Comparison of ENCODE assay signal across 1 cellular context in genomic region chr14:68458840-68459469, GRCh38.
TF ChIP-seq lines count a peak whose summit lies in the region.

No MANE protein-coding gene starts in this region.

TF ChIP-seq in A549, 52 proteins besides CTCF, POLR2A, EP300 and RAD21 (continued from another document):
- TF ChIP-seq, protein P1, sequence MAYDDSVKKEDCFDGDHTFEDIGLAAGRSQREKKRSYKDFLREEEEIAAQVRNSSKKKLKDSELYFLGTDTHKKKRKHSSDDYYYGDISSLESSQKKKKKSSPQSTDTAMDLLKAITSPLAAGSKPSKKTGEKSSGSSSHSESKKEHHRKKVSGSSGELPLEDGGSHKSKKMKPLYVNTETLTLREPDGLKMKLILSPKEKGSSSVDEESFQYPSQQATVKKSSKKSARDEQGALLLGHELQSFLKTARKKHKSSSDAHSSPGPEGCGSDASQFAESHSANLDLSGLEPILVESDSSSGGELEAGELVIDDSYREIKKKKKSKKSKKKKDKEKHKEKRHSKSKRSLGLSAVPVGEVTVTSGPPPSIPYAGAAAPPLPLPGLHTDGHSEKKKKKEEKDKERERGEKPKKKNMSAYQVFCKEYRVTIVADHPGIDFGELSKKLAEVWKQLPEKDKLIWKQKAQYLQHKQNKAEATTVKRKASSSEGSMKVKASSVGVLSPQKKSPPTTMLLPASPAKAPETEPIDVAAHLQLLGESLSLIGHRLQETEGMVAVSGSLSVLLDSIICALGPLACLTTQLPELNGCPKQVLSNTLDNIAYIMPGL (CRISPR knock-in tag; IDR thresholded peaks at IDR 0.05; ENCODE audit: borderline replicate concordance): no peak
- no peak for TF ChIP-seq REST (IDR thresholded peaks at IDR 0.05)
- TF ChIP-seq TP53 (CRISPR knock-in tag; IDR thresholded peaks at IDR 0.05): no peak
- peak; percentile 87 for TF ChIP-seq SMC3 (IDR thresholded peaks at IDR 0.05)
- TF ChIP-seq GATA3 (IDR thresholded peaks at IDR 0.05; ENCODE audit: borderline replicate concordance): peak; percentile 99
- no peak for TF ChIP-seq HOXA7 (CRISPR knock-in tag; IDR thresholded peaks at IDR 0.05)
- TF ChIP-seq RARB (CRISPR knock-in tag; IDR thresholded peaks at IDR 0.05): peak; percentile 87
- TF ChIP-seq, protein P2, sequence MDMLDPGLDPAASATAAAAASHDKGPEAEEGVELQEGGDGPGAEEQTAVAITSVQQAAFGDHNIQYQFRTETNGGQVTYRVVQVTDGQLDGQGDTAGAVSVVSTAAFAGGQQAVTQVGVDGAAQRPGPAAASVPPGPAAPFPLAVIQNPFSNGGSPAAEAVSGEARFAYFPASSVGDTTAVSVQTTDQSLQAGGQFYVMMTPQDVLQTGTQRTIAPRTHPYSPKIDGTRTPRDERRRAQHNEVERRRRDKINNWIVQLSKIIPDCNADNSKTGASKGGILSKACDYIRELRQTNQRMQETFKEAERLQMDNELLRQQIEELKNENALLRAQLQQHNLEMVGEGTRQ (IDR thresholded peaks at IDR 0.05): no peak
- no peak for TF ChIP-seq CBX2 (IDR thresholded peaks at IDR 0.05; ENCODE audit: borderline replicate concordance, low read depth)
- TF ChIP-seq ZSCAN20 (CRISPR knock-in tag; IDR thresholded peaks at IDR 0.05): peak; percentile 87; the same call in 1 of the 2 replicates
- TF ChIP-seq PHF8 (IDR thresholded peaks at IDR 0.05; ENCODE audit: borderline replicate concordance, low read depth): no peak
- TF ChIP-seq HDAC2 (IDR thresholded peaks at IDR 0.05): no peak
- no peak; the same call in 2 of the 3 replicates for TF ChIP-seq NR3C1 (IDR thresholded peaks at IDR 0.05)
- no peak for TF ChIP-seq ESRRA (IDR thresholded peaks at IDR 0.05; ENCODE audit: borderline replicate concordance, low read length)
- TF ChIP-seq KDM5A (IDR thresholded peaks at IDR 0.05): no peak
- peak; percentile 99 for TF ChIP-seq JUN (IDR thresholded peaks at IDR 0.05)
- TF ChIP-seq TFCP2L1 (CRISPR knock-in tag; IDR thresholded peaks at IDR 0.05): no peak
- peak; percentile 92 for TF ChIP-seq MAFK (IDR thresholded peaks at IDR 0.05; ENCODE audit: partially characterized antibody)
- TF ChIP-seq PBX3 (IDR thresholded peaks at IDR 0.05): peak; percentile 82
- TF ChIP-seq MAZ (IDR thresholded peaks at IDR 0.05; ENCODE audit: borderline replicate concordance, low read depth, low read length): no peak
- TF ChIP-seq HOXB13 (CRISPR knock-in tag; IDR thresholded peaks at IDR 0.05; ENCODE audit: low read depth): no peak
- no peak for TF ChIP-seq ZC3H11A (IDR thresholded peaks at IDR 0.05)
- no peak for TF ChIP-seq SREBF2 (IDR thresholded peaks at IDR 0.05)
- TF ChIP-seq E2F6 (IDR thresholded peaks at IDR 0.05; ENCODE audit: borderline replicate concordance, low read depth): no peak
- peak; percentile 99 for TF ChIP-seq BCL3 (IDR thresholded peaks at IDR 0.05)
- TF ChIP-seq, protein P3, sequence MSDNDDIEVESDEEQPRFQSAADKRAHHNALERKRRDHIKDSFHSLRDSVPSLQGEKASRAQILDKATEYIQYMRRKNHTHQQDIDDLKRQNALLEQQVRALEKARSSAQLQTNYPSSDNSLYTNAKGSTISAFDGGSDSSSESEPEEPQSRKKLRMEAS (IDR thresholded peaks at IDR 0.05): peak; percentile 84
- TF ChIP-seq CEBPB (IDR thresholded peaks at IDR 0.05): peak; percentile 87 to 97
- TF ChIP-seq FOSB (CRISPR knock-in tag; IDR thresholded peaks at IDR 0.05): no peak
- TF ChIP-seq CHD4 (IDR thresholded peaks at IDR 0.05; ENCODE audit: borderline replicate concordance): no peak
- no peak for TF ChIP-seq HOXB5 (CRISPR knock-in tag; IDR thresholded peaks at IDR 0.05)
- TF ChIP-seq, protein P4, sequence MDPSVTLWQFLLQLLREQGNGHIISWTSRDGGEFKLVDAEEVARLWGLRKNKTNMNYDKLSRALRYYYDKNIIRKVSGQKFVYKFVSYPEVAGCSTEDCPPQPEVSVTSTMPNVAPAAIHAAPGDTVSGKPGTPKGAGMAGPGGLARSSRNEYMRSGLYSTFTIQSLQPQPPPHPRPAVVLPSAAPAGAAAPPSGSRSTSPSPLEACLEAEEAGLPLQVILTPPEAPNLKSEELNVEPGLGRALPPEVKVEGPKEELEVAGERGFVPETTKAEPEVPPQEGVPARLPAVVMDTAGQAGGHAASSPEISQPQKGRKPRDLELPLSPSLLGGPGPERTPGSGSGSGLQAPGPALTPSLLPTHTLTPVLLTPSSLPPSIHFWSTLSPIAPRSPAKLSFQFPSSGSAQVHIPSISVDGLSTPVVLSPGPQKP (IDR thresholded peaks at IDR 0.05; ENCODE audit: low read depth, low read length): no peak
- TF ChIP-seq, protein P5, sequence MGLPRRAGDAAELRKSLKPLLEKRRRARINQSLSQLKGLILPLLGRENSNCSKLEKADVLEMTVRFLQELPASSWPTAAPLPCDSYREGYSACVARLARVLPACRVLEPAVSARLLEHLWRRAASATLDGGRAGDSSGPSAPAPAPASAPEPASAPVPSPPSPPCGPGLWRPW (IDR thresholded peaks at IDR 0.05): peak; percentile 62; the same call in 1 of the 2 replicates
- TF ChIP-seq MYC (IDR thresholded peaks at IDR 0.05; ENCODE audit: borderline replicate concordance, low read length): no peak
- TF ChIP-seq JUNB (IDR thresholded peaks at IDR 0.05): peak; percentile 96
- no peak for TF ChIP-seq RFX5 (IDR thresholded peaks at IDR 0.05)
- no peak for TF ChIP-seq BHLHE40 (IDR thresholded peaks at IDR 0.05; ENCODE audit: low read depth, low read length)
- TF ChIP-seq RNF2 (IDR thresholded peaks at IDR 0.05; ENCODE audit: borderline replicate concordance, low read depth): no peak
- TF ChIP-seq FOSL2 (IDR thresholded peaks at IDR 0.05): peak; percentile 66; the same call in 1 of the 2 replicates
- peak; percentile 75 for TF ChIP-seq FOSL2 (CRISPR knock-in tag; IDR thresholded peaks at IDR 0.05)
- no peak for TF ChIP-seq KDM1A (IDR thresholded peaks at IDR 0.05; ENCODE audit: low read depth)
- TF ChIP-seq CBX8 (IDR thresholded peaks at IDR 0.05): no peak
- no peak for TF ChIP-seq HEYL (CRISPR knock-in tag; IDR thresholded peaks at IDR 0.05)
- no peak for TF ChIP-seq ZNF302 (CRISPR knock-in tag; IDR thresholded peaks at IDR 0.05)
- no peak for TF ChIP-seq ZFP36 (IDR thresholded peaks at IDR 0.05; ENCODE audit: borderline replicate concordance, partially characterized antibody)
- TF ChIP-seq NPAS2 (CRISPR knock-in tag; IDR thresholded peaks at IDR 0.05; ENCODE audit: borderline replicate concordance): no peak
- no peak for TF ChIP-seq EHMT2 (IDR thresholded peaks at IDR 0.05; ENCODE audit: low read depth)
- no peak for TF ChIP-seq CHD2 (IDR thresholded peaks at IDR 0.05; ENCODE audit: low read length, partially characterized antibody)
- TF ChIP-seq FOXS1 (CRISPR knock-in tag; IDR thresholded peaks at IDR 0.05): peak; percentile 98
- no peak for TF ChIP-seq POLR2AphosphoS2 (conservative IDR thresholded peaks at IDR 0.05; ENCODE audit: low read length)
- no peak for TF ChIP-seq RCOR1 (IDR thresholded peaks at IDR 0.05; ENCODE audit: low read depth, low read length)
- TF ChIP-seq NFE2L2 (conservative IDR thresholded peaks at IDR 0.05; ENCODE audit: low read length): peak; percentile 84
- TF ChIP-seq EHF (CRISPR knock-in tag; IDR thresholded peaks at IDR 0.05): no peak
TF ChIP-seq in A549: peak in this region for 16.
